27 cellular contexts compared by ENCODE assay signal in the genomic region with DNA sequence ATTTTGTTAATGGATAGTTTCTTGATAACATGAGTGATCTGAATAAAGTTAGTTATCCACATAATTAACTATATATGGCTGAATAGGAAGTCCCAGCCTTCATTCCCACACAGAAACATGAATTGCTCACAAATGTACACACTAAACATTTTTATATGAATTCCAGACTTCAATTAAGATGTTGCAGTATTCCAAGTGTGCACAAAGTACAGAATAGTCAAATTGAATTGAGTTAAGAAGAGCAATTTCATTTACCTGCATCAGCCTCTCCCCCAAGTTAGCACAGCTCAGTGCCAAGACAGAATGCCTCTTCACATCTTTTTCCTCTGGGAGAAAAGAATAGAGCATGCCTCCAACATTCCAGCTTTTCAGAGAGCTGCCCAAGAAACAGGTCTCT.
"Had no signal": no experiment of that assay in that cellular context is flagged by ENCODE, and none has a peak within 500 bp of the region (broad histone marks: within the 10 kb centered on the region; RNA-seq: fewer than 3 reads in every experiment).

No MANE protein-coding gene starts in this region.

- H3K4me3 Mint-ChIP-seq: activated CD8-positive, alpha-beta T cell treated with anti-CD3 and anti-CD28 coated beads, Interleukin-2, amount 10 ng/mL, durations not matched to agents 7 days and 5 days; brain; central memory CD8-positive, alpha-beta T cell; T-helper 1 cell treated with Interleukin-12 subunit alpha and Interleukin-12 subunit beta and Interleukin-4 antibody, amounts not matched to agents 30 μg/mL and 1 μg/mL, for 36 hours had no signal

- H3K4me3 ChIP-seq: ascending aorta, Peyer's patch, SJCRH30 had no signal

- H3K27me3 ChIP-seq: ascending aorta, Peyer's patch, SJCRH30 had no signal

- H3K9me3 ChIP-seq: ascending aorta, Peyer's patch, SJCRH30, SK-N-SH had no signal

- DNase-seq: activated CD4-positive, alpha-beta T cell treated with anti-CD3 and anti-CD28 coated beads for 48 hours; activated CD4-positive, alpha-beta T cell treated with anti-CD3 and anti-CD28 coated beads, Interleukin-2, amount 50 U/mL, for 4 hours; activated CD4-positive, CD25-positive, alpha-beta regulatory T cell treated with anti-CD3 and anti-CD28 coated beads, Interleukin-2, amount 50 U/mL, for 72 hours; activated CD8-positive, alpha-beta memory T cell treated with anti-CD3 and anti-CD28 coated beads, Interleukin-2, amount 50 U/mL, for 48 hours; activated CD8-positive, alpha-beta T cell treated with anti-CD3 and anti-CD28 coated beads, Interleukin-2, amount 10 ng/mL, durations not matched to agents 7 days and 5 days; activated naive CD4-positive, alpha-beta T cell treated with anti-CD3 and anti-CD28 coated beads, Interleukin-2, amount 50 U/mL, for 16 hours; activated T-cell treated with anti-CD3 and anti-CD28 coated beads, Interleukin-2, amount 50 U/mL, for 1 hour; amniotic stem cell; NCI-H1092; NCI-H1417; NCI-H2029; NCI-H2107; NCI-H2171 treated with DMSO at 0.1 percent for 48 hours; NCI-H226; NCI-H526; NCI-H774; NK-92 treated with Interleukin-12 subunit alpha and Interleukin-12 subunit beta, amount 100 ng/mL, for 24 hours; Peyer's patch; Right ventricle myocardium superior; SJCRH30; SK-N-SH; SW 1271 had no signal

- ATAC-seq: activated CD8-positive, alpha-beta T cell treated with anti-CD3 and anti-CD28 coated beads, Interleukin-2, amount 10 ng/mL, durations not matched to agents 7 days and 5 days had no signal

- H3K27ac Mint-ChIP-seq: T-helper 1 cell treated with Interleukin-12 subunit alpha and Interleukin-12 subunit beta and Interleukin-4 antibody, amounts not matched to agents 30 μg/mL and 1 μg/mL, for 36 hours had no signal

- H3K9me3 Mint-ChIP-seq: central memory CD8-positive, alpha-beta T cell had no signal

- H3K4me1 Mint-ChIP-seq: central memory CD8-positive, alpha-beta T cell had no signal

- H3K27ac ChIP-seq: ascending aorta, Peyer's patch, RWPE1, SJCRH30 had no signal

- H3K36me3 ChIP-seq: ascending aorta, Peyer's patch, SJCRH30 had no signal

- H3K36me3 Mint-ChIP-seq: brain had no signal

- H3K4me1 ChIP-seq: ascending aorta, Peyer's patch, SJCRH30 had no signal
